ENCODE assay signal across 1 cellular context in genomic region chr6:26103770-26104456, GRCh38.
TF ChIP-seq lines count a peak whose summit lies in the region.

No MANE protein-coding gene starts in this region.

TF ChIP-seq in IMR-90, 13 proteins besides CTCF, POLR2A, EP300 and RAD21:
- peak; percentile 33; the same call in 1 of the 2 replicates for TF ChIP-seq MAZ (IDR thresholded peaks at IDR 0.05; ENCODE audit: borderline replicate concordance, low read depth, low read length)
- no peak for TF ChIP-seq MXI1 (IDR thresholded peaks at IDR 0.05; ENCODE audit: borderline replicate concordance, low read depth, low read length)
- TF ChIP-seq RCOR1 (IDR thresholded peaks at IDR 0.05; ENCODE audit: insufficient replicate concordance, low read length) = no peak
- no peak for TF ChIP-seq ELK1 (IDR thresholded peaks at IDR 0.05; ENCODE audit: borderline replicate concordance, low read depth, low read length)
- TF ChIP-seq NFE2L2 (IDR thresholded peaks at IDR 0.05; ENCODE audit: low read depth, low read length) = peak; percentile 22; the same call in 1 of the 2 replicates
- TF ChIP-seq CEBPB (IDR thresholded peaks at IDR 0.05; ENCODE audit: low read depth, low read length) = peak; percentile 38; the same call in 1 of the 2 replicates
- no peak for TF ChIP-seq BHLHE40 (IDR thresholded peaks at IDR 0.05; ENCODE audit: low read depth, low read length)
- 0 out of 2 replicates have a peak, but pooled peaks have one; percentile 6 for TF ChIP-seq FOS (IDR thresholded peaks at IDR 0.05; ENCODE audit: low read depth, low read length)
- TF ChIP-seq MAFK (IDR thresholded peaks at IDR 0.05; ENCODE audit: low read depth, low read length) = no peak
- peak; percentile 67; the same call in 1 of the 2 replicates for TF ChIP-seq CHD1 (IDR thresholded peaks at IDR 0.05; ENCODE audit: low read depth, low read length)
